In genomic region chr6:11772109-11772830, GRCh38 we compare ENCODE assay signal across 1 cellular context.
TF ChIP-seq lines count a peak whose summit lies in the region.

No MANE protein-coding gene starts in this region.

TF ChIP-seq in SK-N-SH, 30 proteins besides CTCF, POLR2A, EP300 and RAD21 (continued from another document):
- peak; percentile 64 for TF ChIP-seq PBX3 (IDR thresholded peaks at IDR 0.05)
- TF ChIP-seq FOXM1 (IDR thresholded peaks at IDR 0.05; ENCODE audit: low read depth), result peak; percentile 44; the same call in 1 of the 2 replicates
- 0 out of 2 replicates have a peak, but pooled peaks have one; percentile 18 for TF ChIP-seq ELF1 (IDR thresholded peaks at IDR 0.05)
- peak; percentile 58; the same call in 1 of the 2 replicates for TF ChIP-seq POLR2AphosphoS5 (IDR thresholded peaks at IDR 0.05; ENCODE audit: low read depth, low read length)
- TF ChIP-seq USF1 (IDR thresholded peaks at IDR 0.05; ENCODE audit: borderline replicate concordance, low read depth), result no peak
- TF ChIP-seq USF2 (IDR thresholded peaks at IDR 0.05; ENCODE audit: borderline replicate concordance, low read depth, low read length), result no peak
- peak; percentile 84 for TF ChIP-seq JUND (IDR thresholded peaks at IDR 0.05)
- peak; percentile 70 for TF ChIP-seq TCF12 (IDR thresholded peaks at IDR 0.05)
- TF ChIP-seq RXRA (IDR thresholded peaks at IDR 0.05; ENCODE audit: borderline replicate concordance, low read depth), result peak; percentile 23; the same call in 1 of the 2 replicates
- no peak for TF ChIP-seq NRF1 (IDR thresholded peaks at IDR 0.05; ENCODE audit: low read depth, low read length)
